In the genomic region with DNA sequence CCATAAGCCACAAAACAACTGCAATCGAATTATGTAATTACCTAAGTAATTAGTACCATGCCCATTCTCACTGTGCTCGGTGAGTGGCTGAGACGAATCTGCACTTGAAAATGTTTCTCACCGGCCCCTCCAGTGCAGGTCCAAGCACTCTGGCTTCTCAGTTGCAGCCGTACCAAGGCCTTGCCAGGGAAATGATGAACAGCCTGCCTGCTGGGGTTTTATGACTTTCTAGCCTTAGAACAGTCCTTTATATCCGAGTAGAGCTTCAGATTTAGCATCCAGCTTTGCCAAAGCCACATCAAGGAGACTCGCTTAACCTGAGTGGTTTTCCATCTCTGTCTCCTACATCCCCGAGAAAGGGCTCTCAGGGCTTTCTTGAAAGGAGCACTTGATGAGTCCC, we compare ENCODE assay signal across 17 cellular contexts.
"Had no signal": no experiment of that assay in that cellular context is flagged by ENCODE, and none has a peak within 500 bp of the region (broad histone marks: within the 10 kb centered on the region; RNA-seq: fewer than 3 reads in every experiment).

No MANE protein-coding gene starts in this region.

- H3K36me3 ChIP-seq: neutrophil, right atrium auricular region, spleen, tibial artery, upper lobe of right lung, vagina had no signal

- H3K79me2 ChIP-seq: hepatocyte had no signal

- H3K4me1 ChIP-seq: foreskin keratinocyte, spleen, tibial artery, upper lobe of right lung, vagina had no signal

- DNase-seq: effector CD4-positive, alpha-beta T cell; endodermal cell; erythroblast; foreskin keratinocyte; mesendoderm; naive thymus-derived CD4-positive, alpha-beta T cell; spleen; stimulated activated CD4-positive, alpha-beta T cell treated with anti-CD3 and anti-CD28 coated beads, Interleukin-15, amount 100 ng/mL, for 24 hours; stimulated activated CD4-positive, alpha-beta T cell treated with anti-CD3 and anti-CD28 coated beads, Interleukin-1b, Interleukin-23, amount 100 ng/mL, for 48 hours; stimulated activated CD4-positive, alpha-beta T cell treated with anti-CD3 and anti-CD28 coated beads, Interleukin-4, amount 100 ng/mL, for 24 hours; tibial artery; upper lobe of right lung had no signal

- H2AFZ ChIP-seq: hepatocyte had no signal

- H3K4me2 ChIP-seq: hepatocyte had no signal

- H3K27ac ChIP-seq: coronary artery, foreskin keratinocyte, hepatocyte, neutrophil, right atrium auricular region, spleen, tibial artery, upper lobe of right lung, vagina had no signal

- H3K27me3 ChIP-seq: foreskin keratinocyte, hepatocyte, neutrophil, right atrium auricular region, spleen, tibial artery, upper lobe of right lung, vagina had no signal

- H3K4me3 ChIP-seq: coronary artery, hepatocyte, right atrium auricular region, spleen, tibial artery, upper lobe of right lung, vagina had no signal

- H3K9me3 ChIP-seq: neutrophil, right atrium auricular region, spleen, tibial artery, upper lobe of right lung, vagina had no signal
